22 cellular contexts compared by ENCODE assay signal in the genomic region with DNA sequence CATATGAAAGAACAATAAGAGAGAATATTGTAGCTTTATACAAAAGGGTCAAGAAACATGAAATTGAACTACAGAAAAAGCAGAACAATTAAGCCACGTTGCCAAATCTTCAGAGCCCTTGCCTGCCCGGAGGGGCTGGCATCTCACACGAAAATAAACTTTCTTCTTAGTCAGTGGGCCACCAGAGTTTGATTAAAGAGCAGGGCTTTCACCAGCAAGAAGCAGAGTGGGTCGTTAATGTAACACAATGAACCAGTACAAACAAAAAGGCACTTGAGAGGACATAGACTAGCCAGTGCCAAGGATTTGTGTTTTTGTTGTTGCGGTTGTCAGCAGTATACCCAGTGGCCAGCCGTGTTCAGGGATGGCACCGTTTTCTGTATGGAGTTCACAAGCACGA.
DNase-seq lines count a peak whose midpoint lies in the region; ATAC-seq, FAIRE-seq and TF ChIP-seq lines count a peak whose summit lies in the region.
"Had no signal": no experiment of that assay in that cellular context is flagged by ENCODE, and none has a peak within 500 bp of the region (broad histone marks: within the 10 kb centered on the region; RNA-seq: fewer than 3 reads in every experiment).

No MANE protein-coding gene starts in this region.

- peaks cover 2% of the 10 kb centered on the region for H3K9me3 Mint-ChIP-seq in astrocyte (ENCODE audit: unreplicated experiment)
- no peaks in the 10 kb centered on the region for H3K9me3 Mint-ChIP-seq in stimulated activated memory B cell treated with anti-CD40 and anti-IgM and Interleukin-4, amounts not matched to agents 10 μg/mL and 1 μg/mL and 100 μg/mL, for 72 hours
- H3K9me3 Mint-ChIP-seq: activated CD4-positive, alpha-beta T cell treated with anti-CD3 and anti-CD28 coated beads, Interleukin-2, amount 10 ng/mL, durations not matched to agents 24 days and 14 days; dendritic cell treated with granulocyte-macrophage colony-stimulating factor and Interleukin-4, amounts not matched to agents 40 ng/mL and 50 ng/mL, for 4 days had no signal

- H2AFZ ChIP-seq in astrocyte (ENCODE audit: low read depth, low read length), result peak overlapping the region; percentile 6

- H3K4me3 Mint-ChIP-seq in astrocyte (ENCODE audit: unreplicated experiment), result no peak overlapping the region
- no peak overlapping the region for H3K4me3 Mint-ChIP-seq in stimulated activated memory B cell treated with anti-CD40 and anti-IgM and Interleukin-4, amounts not matched to agents 10 μg/mL and 1 μg/mL and 100 μg/mL, for 72 hours
- H3K4me3 Mint-ChIP-seq: activated CD4-positive, alpha-beta T cell treated with anti-CD3 and anti-CD28 coated beads, Interleukin-2, amount 10 ng/mL, durations not matched to agents 24 days and 14 days; dendritic cell treated with granulocyte-macrophage colony-stimulating factor and Interleukin-4, amounts not matched to agents 40 ng/mL and 50 ng/mL, for 4 days; naive B cell had no signal

- H3K36me3 ChIP-seq in HAP-1 (replicated peaks) (peaks cover 6% of the 10 kb centered on the region; the same call in 1 of the 2 replicates), astrocyte (ENCODE audit: insufficient read depth, low read length) (peaks cover 18% of the 10 kb centered on the region), skeletal muscle satellite cell (ENCODE audit: insufficient read depth, low read length) (peaks cover 76% of the 10 kb centered on the region), psoas muscle (ENCODE audit: insufficient read depth in 1 of 2, low read depth in 1 of 2) (peaks cover 14 to 50% of the 10 kb centered on the region in 2 donors)

- ATAC-seq in psoas muscle, result no peak
- no peak for ATAC-seq in stimulated activated memory B cell treated with anti-CD40 and anti-IgM and Interleukin-4, amounts not matched to agents 10 μg/mL and 1 μg/mL and 100 μg/mL, for 72 hours

- TF ChIP-seq CTCF in astrocyte (IDR thresholded peaks at IDR 0.05; ENCODE audit: insufficient read depth, low read depth, low read length) (no peak), psoas muscle (IDR thresholded peaks at IDR 0.05) (no peak)

- peaks cover 40% of the 10 kb centered on the region for H3K4me1 ChIP-seq in HAP-1
- H3K4me1 ChIP-seq in astrocyte (ENCODE audit: insufficient read depth, low read length), result peaks cover 31% of the 10 kb centered on the region
- H3K4me1 ChIP-seq in skeletal muscle satellite cell (ENCODE audit: control insufficient read depth, insufficient read depth, low read length), result peaks cover 34% of the 10 kb centered on the region
- peaks cover 9% of the 10 kb centered on the region for H3K4me1 ChIP-seq in psoas muscle

- no peak overlapping the region for H3K4me3 ChIP-seq in HAP-1
- no peak overlapping the region for H3K4me3 ChIP-seq in astrocyte (ENCODE audit: insufficient read depth, low read depth, low read length)
- H3K4me3 ChIP-seq in skeletal muscle satellite cell (ENCODE audit: low read length), result no peak overlapping the region
- no peak overlapping the region for H3K4me3 ChIP-seq in psoas muscle
- H3K4me3 ChIP-seq: lung had no signal

- H3K9me3 ChIP-seq in HAP-1 (no peaks in the 10 kb centered on the region), astrocyte (ENCODE audit: insufficient read depth, low read depth, low read length) (no peaks in the 10 kb centered on the region), skeletal muscle satellite cell (replicated peaks; ENCODE audit: low read length) (no peaks in the 10 kb centered on the region), psoas muscle (no peaks in the 10 kb centered on the region)

- in situ Hi-C loops in HAP-1 (cut with MboI; ENCODE audit: low sequenced_read_pairs), result no loop called here

- no peaks in the 10 kb centered on the region for H3K27me3 ChIP-seq in HAP-1 (ENCODE audit: low read depth)
- H3K27me3 ChIP-seq in astrocyte (ENCODE audit: insufficient read depth, low read length), result no peaks in the 10 kb centered on the region
- no peaks in the 10 kb centered on the region for H3K27me3 ChIP-seq in skeletal muscle satellite cell (ENCODE audit: control insufficient read depth, insufficient read depth, low read length)
- no peaks in the 10 kb centered on the region for H3K27me3 ChIP-seq in psoas muscle (ENCODE audit: insufficient read depth in 3 of 3, low read length in 2 of 3)

- peaks cover 27% of the 10 kb centered on the region for H3K36me3 Mint-ChIP-seq in astrocyte (ENCODE audit: low read depth, unreplicated experiment)
- H3K36me3 Mint-ChIP-seq in stimulated activated memory B cell treated with anti-CD40 and anti-IgM and Interleukin-4, amounts not matched to agents 10 μg/mL and 1 μg/mL and 100 μg/mL, for 72 hours, result no peaks in the 10 kb centered on the region
- H3K36me3 Mint-ChIP-seq: naive B cell had no signal

- DNase-seq in NCI-H1105 treated with DMSO at 0.1 percent for 48 hours (lab: John Stamatoyannopoulos, UW), result peak; percentile 26
- no peak for DNase-seq in NCI-H1105 (lab: John Stamatoyannopoulos, UW)
- peak; percentile 29 to 32 for DNase-seq in HAP-1 (ENCODE audit: low spot score in 2 of 2)
- no peak for DNase-seq in astrocyte (ENCODE audit: low read depth)
- no peak for DNase-seq in psoas muscle
- no peak for DNase-seq in NCI-H524 (lab: John Stamatoyannopoulos, UW)
- DNase-seq: 8988T; activated CD4-positive, alpha-beta T cell treated with anti-CD3 and anti-CD28 coated beads, Interleukin-2, amount 10 ng/mL, durations not matched to agents 24 days and 14 days; activated naive CD4-positive, alpha-beta T cell treated with Interleukin-2 at 50 U/mL for 16 hours; erythroblast; naive B cell; NCI-H1436 treated with DMSO at 0.1 percent for 48 hours; NCI-H446; OCI-M1; trophoblast cell had no signal

- H4K20me1 ChIP-seq in astrocyte (ENCODE audit: insufficient read depth, low read length), result no peaks in the 10 kb centered on the region

- H3K4me1 Mint-ChIP-seq in astrocyte (ENCODE audit: low read depth, unreplicated experiment), result peaks cover 33% of the 10 kb centered on the region
- no peaks in the 10 kb centered on the region for H3K4me1 Mint-ChIP-seq in stimulated activated memory B cell treated with anti-CD40 and anti-IgM and Interleukin-4, amounts not matched to agents 10 μg/mL and 1 μg/mL and 100 μg/mL, for 72 hours
- H3K4me1 Mint-ChIP-seq: naive B cell had no signal

- no peaks in the 10 kb centered on the region for H3K79me2 ChIP-seq in astrocyte (ENCODE audit: insufficient read depth, low read length)

- peak overlapping the region; percentile 56 for H3K4me2 ChIP-seq in astrocyte (ENCODE audit: low read length)
- no peak overlapping the region for H3K4me2 ChIP-seq in skeletal muscle satellite cell (ENCODE audit: low read length)

- H3K9ac ChIP-seq in astrocyte (ENCODE audit: low read length) (peak overlapping the region; percentile 33), skeletal muscle satellite cell (ENCODE audit: low read depth, low read length) (peak overlapping the region; percentile 31)

- no peak overlapping the region for H3K27ac Mint-ChIP-seq in astrocyte (ENCODE audit: unreplicated experiment)
- H3K27ac Mint-ChIP-seq in stimulated activated memory B cell treated with anti-CD40 and anti-IgM and Interleukin-4, amounts not matched to agents 10 μg/mL and 1 μg/mL and 100 μg/mL, for 72 hours, result no peak overlapping the region
- H3K27ac Mint-ChIP-seq: activated CD4-positive, alpha-beta T cell treated with anti-CD3 and anti-CD28 coated beads, Interleukin-2, amount 10 ng/mL, durations not matched to agents 24 days and 14 days; dendritic cell treated with granulocyte-macrophage colony-stimulating factor and Interleukin-4, amounts not matched to agents 40 ng/mL and 50 ng/mL, for 4 days; naive B cell; progenitor cell of endocrine pancreas had no signal

- H3K27ac ChIP-seq in astrocyte (ENCODE audit: low read depth, low read length), result peak overlapping the region; percentile 51
- H3K27ac ChIP-seq in psoas muscle, result no peak overlapping the region

- intact Hi-C loops in psoas muscle (cut with DNase I), result no loop called here

- WGBS in psoas muscle, 3 donors, result 57 to 64% (median 60%) methylated on average over 8 of the region's 8 CpGs

- FAIRE-seq in astrocyte (lab: Jason Lieb, UNC), result no peak
- FAIRE-seq: D721Med, H54 had no signal

- H3K27me3 Mint-ChIP-seq in astrocyte (ENCODE audit: low read depth, unreplicated experiment), result peaks cover 1% of the 10 kb centered on the region
- H3K27me3 Mint-ChIP-seq in stimulated activated memory B cell treated with anti-CD40 and anti-IgM and Interleukin-4, amounts not matched to agents 10 μg/mL and 1 μg/mL and 100 μg/mL, for 72 hours, result peaks cover 17% of the 10 kb centered on the region
- H3K27me3 Mint-ChIP-seq: dendritic cell treated with granulocyte-macrophage colony-stimulating factor and Interleukin-4, amounts not matched to agents 40 ng/mL and 50 ng/mL, for 4 days had no signal

Comparison
In these comparisons a context has a peak if more than half of its experiments do, and no peak if none do; other contexts are left out.
1. DNase-seq: peak in NCI-H1105 treated with DMSO at 0.1 percent for 48 hours (single experiment) and HAP-1 (2 of 2); none in NCI-H1105 (single experiment), astrocyte (single experiment), psoas muscle (0 of 2) and NCI-H524 (0 of 2).